Comparison of ENCODE assay signal across 22 cellular contexts in the genomic region with DNA sequence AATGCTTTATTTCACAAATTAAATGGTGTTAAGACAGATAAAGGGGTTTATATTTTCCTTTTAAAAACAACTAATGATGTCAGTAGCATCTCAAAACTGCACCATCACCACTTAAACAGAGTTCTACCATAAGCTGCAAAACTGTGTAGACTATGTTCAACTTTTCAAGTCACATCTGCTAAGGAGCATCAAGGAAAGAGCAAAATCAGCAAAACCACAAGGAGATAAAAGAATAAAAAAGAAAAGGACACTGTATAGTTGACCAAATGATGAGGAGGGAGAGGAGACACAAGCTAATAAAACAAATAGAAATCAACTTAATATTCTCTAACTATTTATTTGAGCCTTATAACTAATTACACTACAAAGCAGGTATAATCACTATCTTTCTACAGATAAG.
"Had no signal": no experiment of that assay in that cellular context is flagged by ENCODE, and none has a peak within 500 bp of the region (broad histone marks: within the 10 kb centered on the region; RNA-seq: fewer than 3 reads in every experiment).

No MANE protein-coding gene starts in this region.

- H3K9me3 ChIP-seq: Peyer's patch, SJCRH30, SK-N-SH had no signal

- H3K4me3 ChIP-seq: cardiac muscle cell, Peyer's patch, SJCRH30 had no signal

- ATAC-seq: activated CD4-positive, CD25-positive, alpha-beta regulatory T cell treated with anti-CD3 and anti-CD28 coated beads, Interleukin-2, amount 50 U/mL, for 24 hours; activated naive CD4-positive, alpha-beta T cell treated with anti-CD3 and anti-CD28 coated beads, Interleukin-2, amount 50 U/mL, for 72 hours had no signal

- H3K27ac ChIP-seq: brain microvascular endothelial cell, cardiac muscle cell, Peyer's patch, RWPE1, SJCRH30 had no signal

- DNase-seq: activated CD4-positive, alpha-beta T cell treated with anti-CD3 and anti-CD28 coated beads for 48 hours; activated CD4-positive, alpha-beta T cell treated with anti-CD3 and anti-CD28 coated beads, Interleukin-2, amount 50 U/mL, for 48 hours; activated T-cell treated with anti-CD3 and anti-CD28 coated beads, Interleukin-2, amount 50 U/mL, for 1 hour; brain microvascular endothelial cell; Kasumi-1; NCI-H1105 treated with DMSO at 0.1 percent for 48 hours; NCI-H1436 treated with DMSO at 0.1 percent for 48 hours; NCI-H187; NCI-H2081; NCI-H510A treated with DMSO at 0.1 percent for 48 hours; NK-92 treated with Interleukin-12 subunit alpha and Interleukin-12 subunit beta, amount 100 ng/mL, for 24 hours; OCI-M1; Peyer's patch; Right ventricle myocardium superior; SK-N-SH; T-helper 1 cell had no signal

- H3K27ac Mint-ChIP-seq: activated naive CD4-positive, alpha-beta T cell treated with anti-CD3 and anti-CD28 coated beads, Interleukin-2, amount 50 U/mL, for 72 hours had no signal

- FAIRE-seq: colon had no signal

- H3K4me1 ChIP-seq: Peyer's patch, SJCRH30 had no signal

- H3K9me3 Mint-ChIP-seq: activated naive CD4-positive, alpha-beta T cell treated with anti-CD3 and anti-CD28 coated beads, Interleukin-2, amount 50 U/mL, for 72 hours had no signal

- H3K9ac ChIP-seq: SK-N-SH had no signal

- H3K4me2 ChIP-seq: SK-N-SH had no signal

- H3K27me3 ChIP-seq: brain microvascular endothelial cell, cardiac muscle cell, Peyer's patch, SJCRH30 had no signal
